In genomic region chr3:108548304-108548703, GRCh38 we compare ENCODE assay signal across 3 cellular contexts.
TF ChIP-seq lines count a peak whose summit lies in the region.

No MANE protein-coding gene starts in this region.

TF ChIP-seq in SK-N-SH treated with all-trans-retinoic acid at 6 μM for 48 hours, 23 proteins besides CTCF, POLR2A, EP300 and RAD21:
- TF ChIP-seq TOX (CRISPR knock-in tag; IDR thresholded peaks at IDR 0.05; ENCODE audit: borderline replicate concordance) (no peak), ISL1 (CRISPR knock-in tag; IDR thresholded peaks at IDR 0.05) (no peak), ZFP3 (CRISPR knock-in tag; IDR thresholded peaks at IDR 0.05) (no peak), ZC3H10 (CRISPR knock-in tag; IDR thresholded peaks at IDR 0.05) (no peak)

TF ChIP-seq in SK-N-SH, 30 proteins besides CTCF, POLR2A, EP300 and RAD21:
- TF ChIP-seq TCF12 (IDR thresholded peaks at IDR 0.05), result no peak
- no peak for TF ChIP-seq MAX (IDR thresholded peaks at IDR 0.05; ENCODE audit: low read depth)
- TF ChIP-seq YY1 (IDR thresholded peaks at IDR 0.05; ENCODE audit: low read depth), result no peak
- TF ChIP-seq NRF1 (IDR thresholded peaks at IDR 0.05; ENCODE audit: low read depth, low read length), result no peak
- TF ChIP-seq EZH2phosphoT487 (IDR thresholded peaks at IDR 0.05; ENCODE audit: borderline replicate concordance, low read depth), result no peak
- TF ChIP-seq TAF1 (IDR thresholded peaks at IDR 0.05; ENCODE audit: borderline replicate concordance, low read depth, low read length), result no peak
- no peak for TF ChIP-seq NFIC (IDR thresholded peaks at IDR 0.05; ENCODE audit: borderline replicate concordance)
- no peak for TF ChIP-seq PBX3 (IDR thresholded peaks at IDR 0.05)
- no peak for TF ChIP-seq MXI1 (IDR thresholded peaks at IDR 0.05; ENCODE audit: low read depth, low read length)
- no peak for TF ChIP-seq RXRA (IDR thresholded peaks at IDR 0.05; ENCODE audit: borderline replicate concordance, low read depth)
- TF ChIP-seq MEF2A (IDR thresholded peaks at IDR 0.05; ENCODE audit: borderline replicate concordance, low read depth), result no peak

TF ChIP-seq in HepG2, 621 proteins besides CTCF, POLR2A, EP300 and RAD21:
- no peak for TF ChIP-seq NONO (IDR thresholded peaks at IDR 0.05)
- no peak for TF ChIP-seq NONO (CRISPR knock-in tag; conservative IDR thresholded peaks at IDR 0.05)
- TF ChIP-seq U2AF2 (IDR thresholded peaks at IDR 0.05; ENCODE audit: low read depth, low read length), result no peak
- TF ChIP-seq MTERF4 (CRISPR knock-in tag; IDR thresholded peaks at IDR 0.05), result no peak
- TF ChIP-seq, protein P1, sequence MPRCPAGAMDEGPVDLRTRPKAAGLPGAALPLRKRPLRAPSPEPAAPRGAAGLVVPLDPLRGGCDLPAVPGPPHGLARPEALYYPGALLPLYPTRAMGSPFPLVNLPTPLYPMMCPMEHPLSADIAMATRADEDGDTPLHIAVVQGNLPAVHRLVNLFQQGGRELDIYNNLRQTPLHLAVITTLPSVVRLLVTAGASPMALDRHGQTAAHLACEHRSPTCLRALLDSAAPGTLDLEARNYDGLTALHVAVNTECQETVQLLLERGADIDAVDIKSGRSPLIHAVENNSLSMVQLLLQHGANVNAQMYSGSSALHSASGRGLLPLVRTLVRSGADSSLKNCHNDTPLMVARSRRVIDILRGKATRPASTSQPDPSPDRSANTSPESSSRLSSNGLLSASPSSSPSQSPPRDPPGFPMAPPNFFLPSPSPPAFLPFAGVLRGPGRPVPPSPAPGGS (CRISPR knock-in tag; IDR thresholded peaks at IDR 0.05), result no peak
- TF ChIP-seq STAG1 (CRISPR knock-in tag; IDR thresholded peaks at IDR 0.05), result no peak
- TF ChIP-seq ZNF326 (CRISPR knock-in tag; IDR thresholded peaks at IDR 0.05; ENCODE audit: borderline replicate concordance), result no peak
- no peak for TF ChIP-seq HIC2 (CRISPR knock-in tag; IDR thresholded peaks at IDR 0.05; ENCODE audit: low read depth)
- TF ChIP-seq ZNF274 (CRISPR knock-in tag; IDR thresholded peaks at IDR 0.05), result no peak
- TF ChIP-seq PATZ1 (CRISPR knock-in tag; IDR thresholded peaks at IDR 0.05), result no peak
- no peak for TF ChIP-seq ZNF550 (CRISPR knock-in tag; IDR thresholded peaks at IDR 0.05; ENCODE audit: borderline replicate concordance)
- no peak for TF ChIP-seq EEA1 (CRISPR knock-in tag; IDR thresholded peaks at IDR 0.05; ENCODE audit: borderline replicate concordance)
